ENCODE assay signal across 1 cellular context in genomic region chr15:63524316-63525015, GRCh38.
A peak's percentile ranks its signal among the peaks of the same experiment; 100 is the strongest.
TF ChIP-seq lines count a peak whose summit lies in the region.

No MANE protein-coding gene starts in this region.

TF ChIP-seq in K562, 482 proteins besides CTCF, POLR2A, EP300 and RAD21 (continued from another document and continues in another):
- TF ChIP-seq ZNF318 (IDR thresholded peaks at IDR 0.05; ENCODE audit: borderline replicate concordance in 1 of 2, low read depth in 1 of 2), result no peak
- peak; percentile 60; the same call in 1 of the 2 replicates for TF ChIP-seq FOXJ2 (tag; IDR thresholded peaks at IDR 0.05)
- peak; percentile 74 for TF ChIP-seq ARID1B (IDR thresholded peaks at IDR 0.05)
- TF ChIP-seq HMG20A (CRISPR knock-in tag; conservative IDR thresholded peaks at IDR 0.05), result no peak
- TF ChIP-seq ATF4 (CRISPR knock-in tag; IDR thresholded peaks at IDR 0.05), result peak; percentile 93
- TF ChIP-seq POLR2G (IDR thresholded peaks at IDR 0.05; ENCODE audit: low read depth, low read length), result no peak
- TF ChIP-seq ZNF589 (CRISPR knock-in tag; IDR thresholded peaks at IDR 0.05; ENCODE audit: low read depth), result peak; percentile 92
- no peak for TF ChIP-seq ARID4B (CRISPR knock-in tag; IDR thresholded peaks at IDR 0.05)
- TF ChIP-seq DACH1 (IDR thresholded peaks at IDR 0.05; ENCODE audit: partially characterized antibody), result no peak
- TF ChIP-seq, protein P1, sequence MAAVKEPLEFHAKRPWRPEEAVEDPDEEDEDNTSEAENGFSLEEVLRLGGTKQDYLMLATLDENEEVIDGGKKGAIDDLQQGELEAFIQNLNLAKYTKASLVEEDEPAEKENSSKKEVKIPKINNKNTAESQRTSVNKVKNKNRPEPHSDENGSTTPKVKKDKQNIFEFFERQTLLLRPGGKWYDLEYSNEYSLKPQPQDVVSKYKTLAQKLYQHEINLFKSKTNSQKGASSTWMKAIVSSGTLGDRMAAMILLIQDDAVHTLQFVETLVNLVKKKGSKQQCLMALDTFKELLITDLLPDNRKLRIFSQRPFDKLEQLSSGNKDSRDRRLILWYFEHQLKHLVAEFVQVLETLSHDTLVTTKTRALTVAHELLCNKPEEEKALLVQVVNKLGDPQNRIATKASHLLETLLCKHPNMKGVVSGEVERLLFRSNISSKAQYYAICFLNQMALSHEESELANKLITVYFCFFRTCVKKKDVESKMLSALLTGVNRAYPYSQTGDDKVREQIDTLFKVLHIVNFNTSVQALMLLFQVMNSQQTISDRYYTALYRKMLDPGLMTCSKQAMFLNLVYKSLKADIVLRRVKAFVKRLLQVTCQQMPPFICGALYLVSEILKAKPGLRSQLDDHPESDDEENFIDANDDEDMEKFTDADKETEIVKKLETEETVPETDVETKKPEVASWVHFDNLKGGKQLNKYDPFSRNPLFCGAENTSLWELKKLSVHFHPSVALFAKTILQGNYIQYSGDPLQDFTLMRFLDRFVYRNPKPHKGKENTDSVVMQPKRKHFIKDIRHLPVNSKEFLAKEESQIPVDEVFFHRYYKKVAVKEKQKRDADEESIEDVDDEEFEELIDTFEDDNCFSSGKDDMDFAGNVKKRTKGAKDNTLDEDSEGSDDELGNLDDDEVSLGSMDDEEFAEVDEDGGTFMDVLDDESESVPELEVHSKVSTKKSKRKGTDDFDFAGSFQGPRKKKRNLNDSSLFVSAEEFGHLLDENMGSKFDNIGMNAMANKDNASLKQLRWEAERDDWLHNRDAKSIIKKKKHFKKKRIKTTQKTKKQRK (IDR thresholded peaks at IDR 0.05; ENCODE audit: borderline replicate concordance, low read depth, low read length), result no peak
- TF ChIP-seq EP400 (IDR thresholded peaks at IDR 0.05), result peak; percentile 94
- TF ChIP-seq, protein P2, sequence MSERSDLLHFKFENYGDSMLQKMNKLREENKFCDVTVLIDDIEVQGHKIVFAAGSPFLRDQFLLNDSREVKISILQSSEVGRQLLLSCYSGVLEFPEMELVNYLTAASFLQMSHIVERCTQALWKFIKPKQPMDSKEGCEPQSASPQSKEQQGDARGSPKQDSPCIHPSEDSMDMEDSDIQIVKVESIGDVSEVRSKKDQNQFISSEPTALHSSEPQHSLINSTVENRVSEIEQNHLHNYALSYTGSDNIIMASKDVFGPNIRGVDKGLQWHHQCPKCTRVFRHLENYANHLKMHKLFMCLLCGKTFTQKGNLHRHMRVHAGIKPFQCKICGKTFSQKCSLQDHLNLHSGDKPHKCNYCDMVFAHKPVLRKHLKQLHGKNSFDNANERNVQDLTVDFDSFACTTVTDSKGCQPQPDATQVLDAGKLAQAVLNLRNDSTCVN (CRISPR knock-in tag; IDR thresholded peaks at IDR 0.05), result no peak
- no peak for TF ChIP-seq EGR1 (conservative IDR thresholded peaks at IDR 0.05)
- TF ChIP-seq XRCC3 (IDR thresholded peaks at IDR 0.05), result no peak
- no peak for TF ChIP-seq FOXA1 (IDR thresholded peaks at IDR 0.05; ENCODE audit: borderline replicate concordance)
- TF ChIP-seq LARP7 (IDR thresholded peaks at IDR 0.05), result no peak
- no peak for TF ChIP-seq SREBF1 (IDR thresholded peaks at IDR 0.05; ENCODE audit: borderline replicate concordance, low read depth, low read length)
- peak; percentile 74; the same call in 1 of the 2 replicates for TF ChIP-seq ZBTB9 (CRISPR knock-in tag; IDR thresholded peaks at IDR 0.05)
- no peak for TF ChIP-seq ZNF79 (CRISPR knock-in tag; IDR thresholded peaks at IDR 0.05; ENCODE audit: low read depth)
- no peak for TF ChIP-seq NKRF (IDR thresholded peaks at IDR 0.05; ENCODE audit: borderline replicate concordance)
- peak; percentile 3; the same call in 1 of the 2 replicates for TF ChIP-seq HSF4 (CRISPR knock-in tag; IDR thresholded peaks at IDR 0.05; ENCODE audit: borderline replicate concordance)
- TF ChIP-seq SRSF1 (IDR thresholded peaks at IDR 0.05; ENCODE audit: low read depth, low read length), result no peak
- no peak for TF ChIP-seq ETS1 (conservative IDR thresholded peaks at IDR 0.05; ENCODE audit: control insufficient read depth, low read depth, low read length)
- peak; percentile 22; the same call in 1 of the 2 replicates for TF ChIP-seq PML (IDR thresholded peaks at IDR 0.05; ENCODE audit: low read length)
- TF ChIP-seq ERF (CRISPR knock-in tag; IDR thresholded peaks at IDR 0.05), result no peak
- TF ChIP-seq, protein P3, sequence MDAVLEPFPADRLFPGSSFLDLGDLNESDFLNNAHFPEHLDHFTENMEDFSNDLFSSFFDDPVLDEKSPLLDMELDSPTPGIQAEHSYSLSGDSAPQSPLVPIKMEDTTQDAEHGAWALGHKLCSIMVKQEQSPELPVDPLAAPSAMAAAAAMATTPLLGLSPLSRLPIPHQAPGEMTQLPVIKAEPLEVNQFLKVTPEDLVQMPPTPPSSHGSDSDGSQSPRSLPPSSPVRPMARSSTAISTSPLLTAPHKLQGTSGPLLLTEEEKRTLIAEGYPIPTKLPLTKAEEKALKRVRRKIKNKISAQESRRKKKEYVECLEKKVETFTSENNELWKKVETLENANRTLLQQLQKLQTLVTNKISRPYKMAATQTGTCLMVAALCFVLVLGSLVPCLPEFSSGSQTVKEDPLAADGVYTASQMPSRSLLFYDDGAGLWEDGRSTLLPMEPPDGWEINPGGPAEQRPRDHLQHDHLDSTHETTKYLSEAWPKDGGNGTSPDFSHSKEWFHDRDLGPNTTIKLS (IDR thresholded peaks at IDR 0.05; ENCODE audit: borderline replicate concordance, low read depth), result peak; percentile 60; the same call in 1 of the 2 replicates
- TF ChIP-seq ZNF175 (CRISPR knock-in tag; IDR thresholded peaks at IDR 0.05; ENCODE audit: low read depth), result peak; percentile 83
- no peak for TF ChIP-seq ZNF717 (CRISPR knock-in tag; IDR thresholded peaks at IDR 0.05)
- TF ChIP-seq MEF2A (IDR thresholded peaks at IDR 0.05; ENCODE audit: control insufficient read depth, low read depth, low read length), result no peak
- no peak for TF ChIP-seq PTTG1 (tag; IDR thresholded peaks at IDR 0.05; ENCODE audit: low read depth)
- no peak for TF ChIP-seq MTA3 (IDR thresholded peaks at IDR 0.05; ENCODE audit: borderline replicate concordance)
